Comparison of ENCODE assay signal across 12 cellular contexts in genomic region chr5:175457466-175457865, GRCh38. TPM values are rescaled to one million over a fixed set of nuclear protein-coding genes. Genes with fewer than 3 reads are reported as not detected.
DNase-seq lines count a peak whose midpoint lies in the region; ATAC-seq and TF ChIP-seq lines count a peak whose summit lies in the region.
"Had no signal": no experiment of that assay in that cellular context is flagged by ENCODE, and none has a peak within 500 bp of the region (broad histone marks: within the 10 kb centered on the region; RNA-seq: fewer than 3 reads in every experiment).

No MANE protein-coding gene starts in this region.

- CTCF ChIA-PET in MCF 10A (lab: Yijun Ruan, JAX): interaction anchor here (0.6 to 6.3 kb wide), 5 partner anchors 9 to 507 kb away, joined by 3 to 72 read pairs (median 3); no protein-coding TSS in a partner anchor

- TF ChIP-seq EP300 in tibial nerve (IDR thresholded peaks at IDR 0.05): no peak

- H3K27ac ChIP-seq in breast epithelium (no peak overlapping the region), tibial nerve (no peak overlapping the region), prostate gland (no peak overlapping the region)
- H3K27ac ChIP-seq: C4-2B, thyroid gland had no signal

- H3K27me3 Mint-ChIP-seq in MCF 10A (ENCODE audit: insufficient read depth, unreplicated experiment): peaks cover 53% of the 10 kb centered on the region

- ATAC-seq in HG02623 (IDR thresholded peaks at IDR 0.05; ENCODE audit: unreplicated experiment): peak; percentile 85

- H3K9me3 Mint-ChIP-seq in MCF 10A (ENCODE audit: unreplicated experiment): no peaks in the 10 kb centered on the region

- H3K4me3 Mint-ChIP-seq in MCF 10A (ENCODE audit: unreplicated experiment): no peak overlapping the region

- no peak overlapping the region for H3K27ac Mint-ChIP-seq in MCF 10A (ENCODE audit: low read depth, unreplicated experiment)

- 66 to 83% methylated on average over 1 of the region's 1 CpG for WGBS in tibial nerve, 2 donors
- WGBS in prostate gland: 26% methylated on average over 1 of the region's 1 CpG

- intact Hi-C loops in MCF 10A (cut with micrococcal nuclease) (no loop called here), breast epithelium (cut with DNase I; ENCODE audit: low total_unique reads) (loop anchor here (10.0 kb wide), 1 partner anchor 513 kb away; no protein-coding TSS in a partner anchor), prostate gland (cut with DNase I) (no loop called here)

- H3K4me1 ChIP-seq in breast epithelium (no peaks in the 10 kb centered on the region), tibial nerve (no peaks in the 10 kb centered on the region), prostate gland (replicated peaks) (no peaks in the 10 kb centered on the region)
- H3K4me1 ChIP-seq: thyroid gland had no signal

- H3K36me3 ChIP-seq in breast epithelium (no peaks in the 10 kb centered on the region), tibial nerve (no peaks in the 10 kb centered on the region), prostate gland (no peaks in the 10 kb centered on the region)
- H3K36me3 ChIP-seq: thyroid gland had no signal

- peak; percentile 14 for TF ChIP-seq CTCF in MCF 10A (IDR thresholded peaks at IDR 0.05; ENCODE audit: unreplicated experiment)
- TF ChIP-seq CTCF in breast epithelium (IDR thresholded peaks at IDR 0.05): no peak
- TF ChIP-seq CTCF in tibial nerve (IDR thresholded peaks at IDR 0.05): no peak
- no peak for TF ChIP-seq CTCF in prostate gland (IDR thresholded peaks at IDR 0.05)

- no peaks in the 10 kb centered on the region for H3K4me1 Mint-ChIP-seq in MCF 10A (ENCODE audit: insufficient read depth, unreplicated experiment)

- no TSS peak for BruUV-seq in MCF 10A (replicated peaks; lab: Mats Ljungman, UMichigan)

- H3K9me3 ChIP-seq in breast epithelium (no peaks in the 10 kb centered on the region), tibial nerve (peaks cover 0 to 5% (median 0%) of the 10 kb centered on the region in 4 donors), prostate gland (no peaks in the 10 kb centered on the region)
- H3K9me3 ChIP-seq: thyroid gland had no signal

- H3K36me3 Mint-ChIP-seq in MCF 10A (ENCODE audit: insufficient read depth, unreplicated experiment): no peaks in the 10 kb centered on the region

- peaks cover 0 to 19% of the 10 kb centered on the region in 2 donors for H3K27me3 ChIP-seq in breast epithelium
- peaks cover 0 to 9% of the 10 kb centered on the region in 2 donors for H3K27me3 ChIP-seq in tibial nerve
- H3K27me3 ChIP-seq in prostate gland (replicated peaks; ENCODE audit: insufficient read depth): no peaks in the 10 kb centered on the region
- H3K27me3 ChIP-seq: thyroid gland had no signal

- H3K4me3 ChIP-seq in breast epithelium (no peak overlapping the region), tibial nerve (no peak overlapping the region), prostate gland (no peak overlapping the region)
- H3K4me3 ChIP-seq: thyroid gland had no signal

- peak; percentile 30 for DNase-seq in MCF 10A (ENCODE audit: unreplicated experiment)
- no peak for DNase-seq in breast epithelium (ENCODE audit: low spot score in 2 of 2)
- DNase-seq in HT1080 (ENCODE audit: low read depth): peak; percentile 40
- no peak for DNase-seq in UCSD-AML1 (lab: John Stamatoyannopoulos, UW; ENCODE audit: unreplicated experiment)
- no peak for DNase-seq in tibial nerve (ENCODE audit: low spot score in 2 of 2)
- no peak for DNase-seq in prostate gland (ENCODE audit: low spot score)
- no peak for DNase-seq in stimulated activated CD4-positive, alpha-beta T cell treated with anti-CD3 and anti-CD28 coated beads, Interleukin-15, amount 100 ng/mL, for 24 hours
- DNase-seq: activated CD8-positive, alpha-beta memory T cell treated with anti-CD3 and anti-CD28 coated beads, Interleukin-2, amount 50 U/mL, for 4 hours; kidney; thyroid gland had no signal

- POLR2A ChIA-PET in MCF 10A (lab: Yijun Ruan, JAX): no interaction called here

- TF ChIP-seq POLR2A in breast epithelium (IDR thresholded peaks at IDR 0.05): no peak
- TF ChIP-seq POLR2A in tibial nerve (IDR thresholded peaks at IDR 0.05): no peak
- no peak for TF ChIP-seq POLR2A in prostate gland (IDR thresholded peaks at IDR 0.05)

RNA-seq across cellular contexts. Expression of gene DRD1, which starts 13.5 kb away (rescaled TPM):
- total RNA-seq in MCF 10A (2022) (not detected in 2 replicates), breast epithelium (under 1 TPM in 2 of 3 donors, not detected in 1; under 0.01 to 0.33 TPM), tibial nerve (under 1 TPM in 1 of 4 donors, not detected in 3; 0.21 TPM), prostate gland (under 1 TPM; 0.28 to 0.77 TPM)
- total RNA-seq in HT1080 (2014; rRNA removed; shearing (Covaris generic)): not detected in 2 replicates
- polyA plus RNA-seq in HT1080 (2015; cell fraction: cytosol; rRNA removed): not detected in 2 replicates
- not detected in 2 replicates for polyA plus RNA-seq in HT1080 (2015; cell fraction: nucleus; rRNA removed)
- total RNA-seq: thyroid gland had no signal

RNA-seq across cellular contexts. Expression of gene SFXN1, which starts 20.9 kb away (rescaled TPM):
- 86.4 and 91.8 TPM in 2 replicates for total RNA-seq in MCF 10A (2022)
- total RNA-seq in breast epithelium: 10 to 100 TPM; 16.6 to 30.5 (median 20.9) TPM
- 167 and 176 TPM in 2 replicates for total RNA-seq in HT1080 (2014; rRNA removed; shearing (Covaris generic))
- 115 and 117 TPM in 2 replicates for polyA plus RNA-seq in HT1080 (2015; cell fraction: cytosol; rRNA removed)
- 76.9 and 79.0 TPM in 2 replicates for polyA plus RNA-seq in HT1080 (2015; cell fraction: nucleus; rRNA removed)
- 10 to 100 TPM; 14.4 to 26.9 (median 19.0) TPM for total RNA-seq in tibial nerve
- total RNA-seq in prostate gland: 10 to 100 TPM; 35.6 to 44.3 TPM

Comparison
In these comparisons a context has a peak if more than half of its experiments do, and no peak if none do; other contexts are left out.
1. DNase-seq: peak in MCF 10A (single experiment) and HT1080 (single experiment); none in breast epithelium (0 of 2), UCSD-AML1 (single experiment), tibial nerve (0 of 2), prostate gland (single experiment) and stimulated activated CD4-positive, alpha-beta T cell treated with anti-CD3 and anti-CD28 coated beads, Interleukin-15, amount 100 ng/mL, for 24 hours (single experiment).